23 cellular contexts compared by ENCODE assay signal in genomic region chr12:16300222-16300621, GRCh38. TPM values are rescaled to one million over a fixed set of nuclear protein-coding genes. Genes with fewer than 3 reads are reported as not detected.
A peak's percentile ranks its signal among the peaks of the same experiment; 100 is the strongest.
DNase-seq lines count a peak whose midpoint lies in the region; ATAC-seq and TF ChIP-seq lines count a peak whose summit lies in the region.
"Had no signal": no experiment of that assay in that cellular context is flagged by ENCODE, and none has a peak within 500 bp of the region (broad histone marks: within the 10 kb centered on the region; RNA-seq: fewer than 3 reads in every experiment).

No MANE protein-coding gene starts in this region.

- H4K20me1 ChIP-seq in GM23338 (replicated peaks; ENCODE audit: insufficient read depth), result no peaks in the 10 kb centered on the region
- H4K20me1 ChIP-seq in hepatocyte (ENCODE audit: insufficient read depth, poor library complexity, severe bottlenecking), result no peaks in the 10 kb centered on the region

- H3K4me3 Mint-ChIP-seq in GM23338, result no peak overlapping the region
- no peak overlapping the region for H3K4me3 Mint-ChIP-seq in endodermal cell
- no peak overlapping the region for H3K4me3 Mint-ChIP-seq in activated T-helper 17 cell treated with anti-CD3 and anti-CD28 coated beads, Interleukin-2, amount 50 U/mL, for 72 hours
- H3K4me3 Mint-ChIP-seq: activated CD4-positive, alpha-beta T cell treated with anti-CD3 and anti-CD28 coated beads, Interleukin-2, amount 10 ng/mL, durations not matched to agents 7 days and 5 days; effector memory CD8-positive, alpha-beta T cell; stimulated activated naive B cell treated with anti-CD40 and anti-IgM and Interleukin-4, amounts not matched to agents 10 μg/mL and 1 μg/mL and 100 μg/mL, for 72 hours had no signal

- DNase-seq in GM23338 (ENCODE audit: low spot score) (peak; percentile 40), endodermal cell (no peak), iPS-NIHi7 (ENCODE audit: extremely low spot score) (peak; percentile 27), GM19238 (ENCODE audit: insufficient read length, low spot score) (no peak), hepatocyte (ENCODE audit: low spot score) (no peak)
- DNase-seq in activated CD4-positive, CD25-positive, alpha-beta regulatory T cell treated with anti-CD3 and anti-CD28 coated beads, Interleukin-2, amount 50 U/mL, for 72 hours, result no peak
- DNase-seq: activated CD4-positive, alpha-beta T cell treated with anti-CD3 and anti-CD28 coated beads, Interleukin-2, amount 10 ng/mL, durations not matched to agents 7 days and 5 days; activated CD8-positive, alpha-beta memory T cell treated with anti-CD3 and anti-CD28 coated beads, Interleukin-2, amount 50 U/mL, for 4 hours; activated effector memory CD4-positive, alpha-beta T cell treated with anti-CD3 and anti-CD28 coated beads, Interleukin-2, amount 50 U/mL, for 16 hours; adrenal gland; effector memory CD8-positive, alpha-beta T cell; left colon; NCI-H146; NCI-H2171 treated with DMSO at 0.1 percent for 48 hours; NCI-H69; stimulated activated naive B cell treated with anti-CD40 and anti-IgM and Interleukin-4, amounts not matched to agents 10 μg/mL and 1 μg/mL and 100 μg/mL, for 72 hours had no signal

- H3K4me1 ChIP-seq in GM23338 (ENCODE audit: insufficient read depth) (peaks cover 12% of the 10 kb centered on the region; the same call in 1 of the 2 replicates), endodermal cell (ENCODE audit: control insufficient read depth, insufficient read depth, low read length) (no peaks in the 10 kb centered on the region), subcutaneous abdominal adipose tissue (ENCODE audit: control insufficient read depth in 5 of 5, insufficient read depth in 5 of 5, low read length in 5 of 5) (peaks cover 0 to 22% (median 15%) of the 10 kb centered on the region in 5 donors), hepatocyte (ENCODE audit: insufficient read depth) (no peaks in the 10 kb centered on the region)
- H3K4me1 ChIP-seq: adrenal gland had no signal

- H2AFZ ChIP-seq in GM23338 (no peak overlapping the region), hepatocyte (no peak overlapping the region)

- H3K9me3 Mint-ChIP-seq in GM23338 (no peaks in the 10 kb centered on the region), endodermal cell (no peaks in the 10 kb centered on the region)
- H3K9me3 Mint-ChIP-seq in activated T-helper 17 cell treated with anti-CD3 and anti-CD28 coated beads, Interleukin-2, amount 50 U/mL, for 72 hours, result peaks cover 4% of the 10 kb centered on the region
- H3K9me3 Mint-ChIP-seq: activated CD4-positive, alpha-beta T cell treated with anti-CD3 and anti-CD28 coated beads, Interleukin-2, amount 10 ng/mL, durations not matched to agents 7 days and 5 days had no signal

- no peak for ATAC-seq in GM23338
- ATAC-seq in activated T-helper 17 cell treated with anti-CD3 and anti-CD28 coated beads, Interleukin-2, amount 50 U/mL, for 72 hours (replicated peaks), result no peak
- ATAC-seq: effector memory CD8-positive, alpha-beta T cell; stimulated activated naive B cell treated with anti-CD40 and anti-IgM and Interleukin-4, amounts not matched to agents 10 μg/mL and 1 μg/mL and 100 μg/mL, for 72 hours had no signal

- TF ChIP-seq CTCF in GM23338 (conservative IDR thresholded peaks at IDR 0.05; ENCODE audit: low read depth in 2 of 2) (no peak), endodermal cell (conservative IDR thresholded peaks at IDR 0.05) (no peak), hepatocyte (IDR thresholded peaks at IDR 0.05; ENCODE audit: poor library complexity) (no peak)

- H3K27me3 Mint-ChIP-seq in GM23338 (ENCODE audit: insufficient read depth, low read depth, poor library complexity) (no peaks in the 10 kb centered on the region), endodermal cell (ENCODE audit: insufficient read depth) (no peaks in the 10 kb centered on the region)
- no peaks in the 10 kb centered on the region for H3K27me3 Mint-ChIP-seq in activated T-helper 17 cell treated with anti-CD3 and anti-CD28 coated beads, Interleukin-2, amount 50 U/mL, for 72 hours
- H3K27me3 Mint-ChIP-seq: activated CD4-positive, alpha-beta T cell treated with anti-CD3 and anti-CD28 coated beads, Interleukin-2, amount 10 ng/mL, durations not matched to agents 7 days and 5 days; effector memory CD8-positive, alpha-beta T cell; stimulated activated naive B cell treated with anti-CD40 and anti-IgM and Interleukin-4, amounts not matched to agents 10 μg/mL and 1 μg/mL and 100 μg/mL, for 72 hours had no signal

- H3K36me3 ChIP-seq in GM23338 (ENCODE audit: insufficient read depth), result no peaks in the 10 kb centered on the region
- no peaks in the 10 kb centered on the region for H3K36me3 ChIP-seq in endodermal cell (ENCODE audit: control insufficient read depth, insufficient read depth, low read length)
- no peaks in the 10 kb centered on the region for H3K36me3 ChIP-seq in subcutaneous abdominal adipose tissue (ENCODE audit: control insufficient read depth in 5 of 5, insufficient read depth in 5 of 5, low read length in 5 of 5)
- H3K36me3 ChIP-seq in hepatocyte (replicated peaks; ENCODE audit: insufficient read depth, low read depth), result no peaks in the 10 kb centered on the region
- H3K36me3 ChIP-seq: adrenal gland, neutrophil had no signal

- H3K9ac ChIP-seq in endodermal cell (ENCODE audit: extremely low read depth, low read length, poor library complexity, severe bottlenecking) (no peak overlapping the region), subcutaneous abdominal adipose tissue (ENCODE audit: low read length in 5 of 5) (peak overlapping the region in 1 of 5 donors; percentile 32)

- 67% methylated on average over 2 of the region's 2 CpGs; no CpG with 5 or more reads in 1 of the 2 experiments for WGBS in endodermal cell (ENCODE audit: insufficient coverage in 1 of 2, insufficient read length in 1 of 2), 2 experiments
- 80% methylated on average over 2 of the region's 2 CpGs for WGBS in hepatocyte (ENCODE audit: low lambda C conversion rate, missing lambda C conversion rate)

- H3K4me1 Mint-ChIP-seq in GM23338 (peaks cover 4% of the 10 kb centered on the region; the same call in 2 of the 3 replicates), endodermal cell (peaks cover 9% of the 10 kb centered on the region)
- no peaks in the 10 kb centered on the region for H3K4me1 Mint-ChIP-seq in activated T-helper 17 cell treated with anti-CD3 and anti-CD28 coated beads, Interleukin-2, amount 50 U/mL, for 72 hours
- H3K4me1 Mint-ChIP-seq: activated CD4-positive, alpha-beta T cell treated with anti-CD3 and anti-CD28 coated beads, Interleukin-2, amount 10 ng/mL, durations not matched to agents 7 days and 5 days; stimulated activated naive B cell treated with anti-CD40 and anti-IgM and Interleukin-4, amounts not matched to agents 10 μg/mL and 1 μg/mL and 100 μg/mL, for 72 hours had no signal

- peak overlapping the region; percentile 14; the same call in 1 of the 2 replicates for H3K27ac Mint-ChIP-seq in GM23338
- peak overlapping the region; percentile 65 for H3K27ac Mint-ChIP-seq in endodermal cell
- H3K27ac Mint-ChIP-seq in activated T-helper 17 cell treated with anti-CD3 and anti-CD28 coated beads, Interleukin-2, amount 50 U/mL, for 72 hours, result no peak overlapping the region
- H3K27ac Mint-ChIP-seq: activated CD4-positive, alpha-beta T cell treated with anti-CD3 and anti-CD28 coated beads, Interleukin-2, amount 10 ng/mL, durations not matched to agents 7 days and 5 days; effector memory CD8-positive, alpha-beta T cell; stimulated activated naive B cell treated with anti-CD40 and anti-IgM and Interleukin-4, amounts not matched to agents 10 μg/mL and 1 μg/mL and 100 μg/mL, for 72 hours had no signal

- H3K9me3 ChIP-seq in endodermal cell (ENCODE audit: control insufficient read depth, low read length) (no peaks in the 10 kb centered on the region), subcutaneous abdominal adipose tissue (ENCODE audit: control insufficient read depth in 5 of 5, low read length in 5 of 5) (no peaks in the 10 kb centered on the region), hepatocyte (ENCODE audit: low read depth) (no peaks in the 10 kb centered on the region)
- H3K9me3 ChIP-seq: neutrophil had no signal

- peak overlapping the region; percentile 7; the same call in 1 of the 2 replicates for H3K4me2 ChIP-seq in GM23338
- H3K4me2 ChIP-seq in hepatocyte, result no peak overlapping the region

- H3K36me3 Mint-ChIP-seq in GM23338 (ENCODE audit: low read depth) (no peaks in the 10 kb centered on the region), endodermal cell (ENCODE audit: low read depth) (no peaks in the 10 kb centered on the region)
- no peaks in the 10 kb centered on the region for H3K36me3 Mint-ChIP-seq in activated T-helper 17 cell treated with anti-CD3 and anti-CD28 coated beads, Interleukin-2, amount 50 U/mL, for 72 hours (ENCODE audit: low read depth)
- H3K36me3 Mint-ChIP-seq: stimulated activated naive B cell treated with anti-CD40 and anti-IgM and Interleukin-4, amounts not matched to agents 10 μg/mL and 1 μg/mL and 100 μg/mL, for 72 hours had no signal

- H3K9me2 ChIP-seq in GM23338 (ENCODE audit: insufficient read depth), result no peaks in the 10 kb centered on the region; the same call in 1 of the 2 replicates
- no peaks in the 10 kb centered on the region for H3K9me2 ChIP-seq in hepatocyte (replicated peaks; ENCODE audit: insufficient read depth)

- H3F3A ChIP-seq in GM23338 (replicated peaks; ENCODE audit: low read depth), result no peaks in the 10 kb centered on the region

- H3K27me3 ChIP-seq in GM23338 (ENCODE audit: insufficient read depth) (no peaks in the 10 kb centered on the region), endodermal cell (ENCODE audit: control insufficient read depth, insufficient read depth, low read length, poor library complexity, severe bottlenecking) (no peaks in the 10 kb centered on the region), subcutaneous abdominal adipose tissue (ENCODE audit: control insufficient read depth in 5 of 5, insufficient read depth in 4 of 5, low read length in 5 of 5) (no peaks in the 10 kb centered on the region), hepatocyte (no peaks in the 10 kb centered on the region)
- H3K27me3 ChIP-seq: adrenal gland, neutrophil had no signal

- H3K27ac ChIP-seq in GM23338 (ENCODE audit: low read depth) (no peak overlapping the region), endodermal cell (ENCODE audit: low read depth, low read length) (no peak overlapping the region), subcutaneous abdominal adipose tissue (ENCODE audit: low read depth, low read length) (peak overlapping the region; percentile 83), hepatocyte (no peak overlapping the region)
- H3K27ac ChIP-seq: adrenal gland, neutrophil had no signal

- H3K79me2 ChIP-seq in GM23338 (replicated peaks; ENCODE audit: insufficient read depth) (no peaks in the 10 kb centered on the region), hepatocyte (no peaks in the 10 kb centered on the region)

- H3K4me3 ChIP-seq in GM23338 (no peak overlapping the region), endodermal cell (ENCODE audit: low read length) (no peak overlapping the region), subcutaneous abdominal adipose tissue (ENCODE audit: low read depth in 1 of 5, low read length in 5 of 5) (no peak overlapping the region), hepatocyte (no peak overlapping the region)
- H3K4me3 ChIP-seq: adrenal gland had no signal

RNA-seq across cellular contexts. Expression of gene SLC15A5, which starts 22.7 kb away (rescaled TPM):
- total RNA-seq in GM23338 (2014; rRNA removed; shearing (Covaris generic)), result not detected in 2 replicates
- polyA plus RNA-seq in GM23338 (2016; fragmentation: Nextera tagmentation; extraction: Ambion mirVana) (not detected in 2 replicates), hepatocyte (not detected in 2 replicates)
- total RNA-seq in endodermal cell (not detected), hepatocyte (0.10 TPM in 1 of 2 replicates, not detected in the other)
- polyA plus RNA-seq in endodermal cell (2013, experiment 1 of 2), result not detected
- not detected for polyA plus RNA-seq in endodermal cell (2013, experiment 2 of 2)
- not detected for total RNA-seq in activated T-helper 17 cell treated with anti-CD3 and anti-CD28 coated beads, Interleukin-2, amount 50 U/mL, for 72 hours
- total RNA-seq: activated CD4-positive, alpha-beta T cell treated with anti-CD3 and anti-CD28 coated beads, Interleukin-2, amount 10 ng/mL, durations not matched to agents 7 days and 5 days; adrenal gland; left colon; LHCN-M2; mucosa of gallbladder; renal cortical epithelial cell had no signal
- polyA plus RNA-seq: adrenal gland, BJ had no signal

RNA-seq across cellular contexts. Expression of gene MGST1, which starts 47.2 kb away (rescaled TPM):
- total RNA-seq in GM23338 (2014; rRNA removed; shearing (Covaris generic)), result 297 and 354 TPM in 2 replicates
- 1,275 and 1,400 TPM in 2 replicates for polyA plus RNA-seq in GM23338 (2016; fragmentation: Nextera tagmentation; extraction: Ambion mirVana)
- total RNA-seq in endodermal cell, result 100 to 1,000 TPM; 203 to 357 TPM
- polyA plus RNA-seq in endodermal cell (2013, experiment 1 of 2), result 209 TPM
- polyA plus RNA-seq in endodermal cell (2013, experiment 2 of 2), result 188 TPM
- total RNA-seq in hepatocyte, result 256 and 271 TPM in 2 replicates
- 300 and 434 TPM in 2 replicates for polyA plus RNA-seq in hepatocyte
- total RNA-seq in activated T-helper 17 cell treated with anti-CD3 and anti-CD28 coated beads, Interleukin-2, amount 50 U/mL, for 72 hours, result not detected
- total RNA-seq: activated CD4-positive, alpha-beta T cell treated with anti-CD3 and anti-CD28 coated beads, Interleukin-2, amount 10 ng/mL, durations not matched to agents 7 days and 5 days had no signal

Comparison
In these comparisons a context has a peak if more than half of its experiments do, and no peak if none do; other contexts are left out.
1. DNase-seq: peak in GM23338 (single experiment) and iPS-NIHi7 (single experiment); none in endodermal cell (single experiment), GM19238 (single experiment), hepatocyte (single experiment) and activated CD4-positive, CD25-positive, alpha-beta regulatory T cell treated with anti-CD3 and anti-CD28 coated beads, Interleukin-2, amount 50 U/mL, for 72 hours (single experiment).
2. RNA of gene MGST1, which starts 47.2 kb away (total RNA-seq): 203 to 357 TPM in endodermal cell, 297 to 354 TPM in GM23338 and 256 to 271 TPM in hepatocyte; not detected in activated T-helper 17 cell treated with anti-CD3 and anti-CD28 coated beads, Interleukin-2, amount 50 U/mL, for 72 hours; every median in the first group is over 100 times any median in the second.